In the genomic region with DNA sequence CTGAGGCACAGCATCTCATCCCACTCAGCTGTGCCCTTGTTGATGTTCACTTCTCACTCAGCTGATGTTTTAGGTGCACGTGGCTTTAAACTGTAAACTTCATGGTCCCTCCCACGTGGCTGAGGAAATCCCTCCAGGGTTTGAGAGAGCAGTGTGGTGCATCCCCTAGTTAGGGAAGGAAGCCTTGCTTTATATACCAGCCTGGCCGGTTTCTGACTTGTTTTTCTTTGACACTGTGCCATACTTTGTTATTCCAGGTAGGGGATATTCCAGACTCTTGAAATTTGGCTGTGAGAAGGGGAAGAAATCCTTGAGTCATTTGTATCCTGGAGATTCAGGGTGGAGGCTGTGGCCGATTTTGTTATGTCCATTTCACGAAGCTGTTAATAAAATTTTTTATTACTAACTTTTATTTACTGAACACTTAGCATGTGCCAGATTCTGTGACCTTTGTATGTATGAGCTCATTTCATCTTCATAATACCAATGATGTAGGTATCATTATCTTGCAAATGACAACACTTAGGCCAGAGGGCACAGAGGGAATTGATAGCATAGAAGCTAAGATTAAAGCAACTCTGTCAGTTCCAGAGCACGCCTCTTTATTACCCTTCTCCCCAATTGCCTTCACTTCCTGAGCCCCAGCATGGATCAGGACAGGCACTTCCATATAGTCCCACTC, we compare ENCODE assay signal across 15 cellular contexts.
DNase-seq lines count a peak whose midpoint lies in the region; ATAC-seq, FAIRE-seq and TF ChIP-seq lines count a peak whose summit lies in the region.
"Had no signal": no experiment of that assay in that cellular context is flagged by ENCODE, and none has a peak within 500 bp of the region (broad histone marks: within the 10 kb centered on the region; RNA-seq: fewer than 3 reads in every experiment).

No MANE protein-coding gene starts in this region.

- BruUV-seq in mammary epithelial cell (replicated peaks; lab: Mats Ljungman, UMichigan) = no TSS peak

- H3K27me3 ChIP-seq in mammary epithelial cell (ENCODE audit: insufficient read depth, low read length) = no peaks in the 10 kb centered on the region

- H3K27ac ChIP-seq in mammary epithelial cell (ENCODE audit: insufficient read depth, low read depth, low read length) = peak overlapping the region; percentile 55

- peaks cover 21% of the 10 kb centered on the region for H3K4me1 ChIP-seq in mammary epithelial cell (ENCODE audit: insufficient read depth, low read length)

- in situ Hi-C loops in mammary epithelial cell (cut with MboI; ENCODE audit: low sequenced_read_pairs in 2 of 2) = no loop called here

- peak overlapping the region; percentile 41 for H3K4me2 ChIP-seq in mammary epithelial cell (ENCODE audit: insufficient read depth, low read depth, low read length)

- H3K9me3 ChIP-seq in mammary epithelial cell (replicated peaks; ENCODE audit: insufficient read depth, low read length) = peaks cover 3% of the 10 kb centered on the region

- no peak for TF ChIP-seq CTCF in mammary epithelial cell (conservative IDR thresholded peaks at IDR 0.05 in 1 of 2, IDR thresholded peaks at IDR 0.05 in 1 of 2; ENCODE audit: extremely low read depth in 1 of 2, insufficient read depth in 1 of 2, low read depth in 1 of 2, low read length in 2 of 2)

- ATAC-seq in HG03439 (IDR thresholded peaks at IDR 0.05; ENCODE audit: unreplicated experiment) (peak; percentile 48), GM19395 (IDR thresholded peaks at IDR 0.05; ENCODE audit: unreplicated experiment) (no peak)
- ATAC-seq: activated CD8-positive, alpha-beta T cell treated with anti-CD3 and anti-CD28 coated beads for 36 hours had no signal

- intact Hi-C loops in mammary epithelial cell (cut with micrococcal nuclease) = no loop called here

- H2AFZ ChIP-seq in mammary epithelial cell (ENCODE audit: low read depth, low read length) = peak overlapping the region; percentile 40

- DNase-seq in GM12892 (ENCODE audit: insufficient read length) (no peak), mammary epithelial cell (peak; percentile 87), lung microvascular endothelial cell (ENCODE audit: low read depth in 2 of 2) (peak; percentile 12 to 31), NCI-H187 treated with DMSO at 0.1 percent for 48 hours (lab: John Stamatoyannopoulos, UW) (no peak), NCI-H526 treated with DMSO at 0.1 percent for 48 hours (lab: John Stamatoyannopoulos, UW) (no peak)
- DNase-seq in stimulated activated CD4-positive, alpha-beta T cell treated with anti-CD3 and anti-CD28 coated beads, Interleukin-1b, Interleukin-23, amount 100 ng/mL, for 48 hours = no peak
- DNase-seq: activated CD8-positive, alpha-beta T cell treated with anti-CD3 and anti-CD28 coated beads for 36 hours; aorta; NCI-H1048; NCI-H510A treated with DMSO at 0.1 percent for 48 hours; SHP77 treated with DMSO at 0.1 percent for 48 hours; T-helper 9 cell had no signal

- 14% methylated on average over 6 of the region's 6 CpGs for WGBS in mammary epithelial cell (ENCODE audit: low coverage, missing lambda C conversion rate)

- peaks cover 2% of the 10 kb centered on the region for H3K36me3 ChIP-seq in mammary epithelial cell (ENCODE audit: insufficient read depth, low read length)

- H3K79me2 ChIP-seq in mammary epithelial cell (ENCODE audit: insufficient read depth, low read length) = no peaks in the 10 kb centered on the region

- no peak overlapping the region for H3K4me3 ChIP-seq in mammary epithelial cell (replicated peaks in 1 of 3; ENCODE audit: insufficient read depth in 1 of 3, low read depth in 2 of 3, low read length in 3 of 3)

- dilution Hi-C loops in mammary epithelial cell (cut with HindIII; ENCODE audit: low sequenced_read_pairs) = no loop called here

- no peaks in the 10 kb centered on the region for H4K20me1 ChIP-seq in mammary epithelial cell (ENCODE audit: insufficient read depth, low read length)

- no peak overlapping the region for H3K9ac ChIP-seq in mammary epithelial cell (ENCODE audit: insufficient read depth, low read length)

- peak; percentile 17 for FAIRE-seq in GM12892 (lab: Jason Lieb, UNC)
- FAIRE-seq: D721Med had no signal

- no peak for TF ChIP-seq POLR2A in GM12892 (IDR thresholded peaks at IDR 0.05; ENCODE audit: low read depth, low read length)

- CTCF ChIA-PET in mammary epithelial cell (lab: Charles Lee; ENCODE audit: low non-redundant PET) = no interaction called here

Comparison
In these comparisons a context has a peak if more than half of its experiments do, and no peak if none do; other contexts are left out.
1. DNase-seq: peak in mammary epithelial cell (single experiment) and lung microvascular endothelial cell (2 of 2); none in GM12892 (single experiment), NCI-H187 treated with DMSO at 0.1 percent for 48 hours (single experiment), stimulated activated CD4-positive, alpha-beta T cell treated with anti-CD3 and anti-CD28 coated beads, Interleukin-1b, Interleukin-23, amount 100 ng/mL, for 48 hours (single experiment) and NCI-H526 treated with DMSO at 0.1 percent for 48 hours (single experiment).